Comparison of ENCODE assay signal across 22 cellular contexts in genomic region chr4:43766648-43767047, GRCh38.
DNase-seq lines count a peak whose midpoint lies in the region; ATAC-seq and TF ChIP-seq lines count a peak whose summit lies in the region.
"Had no signal": no experiment of that assay in that cellular context is flagged by ENCODE, and none has a peak within 500 bp of the region (broad histone marks: within the 10 kb centered on the region; RNA-seq: fewer than 3 reads in every experiment).

No MANE protein-coding gene starts in this region.

- H3K4me1 ChIP-seq in colonic mucosa = no peaks in the 10 kb centered on the region
- H3K4me1 ChIP-seq: left ventricle myocardium inferior, upper lobe of right lung had no signal

- no peak overlapping the region for H3K4me3 ChIP-seq in colonic mucosa
- H3K4me3 ChIP-seq: left ventricle myocardium inferior, upper lobe of right lung had no signal

- no peaks in the 10 kb centered on the region for H3K4me1 Mint-ChIP-seq in stimulated activated naive CD8-positive, alpha-beta T cell treated with anti-CD3 and anti-CD28 coated beads, Interleukin-15, amount 100 ng/mL, for 72 hours

- no peaks in the 10 kb centered on the region for H3K36me3 ChIP-seq in colonic mucosa
- H3K36me3 ChIP-seq: left ventricle myocardium inferior, upper lobe of right lung had no signal

- ATAC-seq in GM18520 (IDR thresholded peaks at IDR 0.05; ENCODE audit: unreplicated experiment) = peak; percentile 33
- ATAC-seq in GM21723 (IDR thresholded peaks at IDR 0.05; ENCODE audit: unreplicated experiment) = peak; percentile 69
- peak; percentile 25 for ATAC-seq in HG03442 (IDR thresholded peaks at IDR 0.05; ENCODE audit: unreplicated experiment)
- ATAC-seq in HG03342 (IDR thresholded peaks at IDR 0.05; ENCODE audit: unreplicated experiment) = no peak
- no peak for ATAC-seq in stimulated activated naive CD8-positive, alpha-beta T cell treated with anti-CD3 and anti-CD28 coated beads, Interleukin-15, amount 100 ng/mL, for 72 hours
- ATAC-seq: activated T-cell treated with anti-CD3 and anti-CD28 coated beads, Interleukin-2, amount 50 U/mL, for 72 hours; SK-N-SH treated with all-trans-retinoic acid at 6 μM for 48 hours; upper lobe of right lung had no signal

- H3K27me3 ChIP-seq in colonic mucosa = no peaks in the 10 kb centered on the region
- H3K27me3 ChIP-seq: upper lobe of right lung had no signal

- H3K9me3 ChIP-seq in colonic mucosa = no peaks in the 10 kb centered on the region
- H3K9me3 ChIP-seq: left ventricle myocardium inferior, upper lobe of right lung had no signal

- no peak overlapping the region for H3K27ac Mint-ChIP-seq in stimulated activated naive CD8-positive, alpha-beta T cell treated with anti-CD3 and anti-CD28 coated beads, Interleukin-15, amount 100 ng/mL, for 72 hours
- H3K27ac Mint-ChIP-seq: activated naive CD8-positive, alpha-beta T cell; activated T-cell treated with anti-CD3 and anti-CD28 coated beads, Interleukin-2, amount 50 U/mL, for 72 hours had no signal

- DNase-seq in colonic mucosa (no peak), NCI-H2029 treated with DMSO at 0.1 percent for 48 hours (lab: John Stamatoyannopoulos, UW) (no peak)
- DNase-seq in stimulated activated naive CD8-positive, alpha-beta T cell treated with anti-CD3 and anti-CD28 coated beads, Interleukin-15, amount 100 ng/mL, for 72 hours = no peak
- DNase-seq: activated CD4-positive, CD25-positive, alpha-beta regulatory T cell treated with anti-CD3 and anti-CD28 coated beads, Interleukin-2, amount 50 U/mL, for 72 hours; activated CD8-positive, alpha-beta memory T cell treated with anti-CD3 and anti-CD28 coated beads for 24 hours; activated T-cell treated with anti-CD3 and anti-CD28 coated beads, Interleukin-2, amount 50 U/mL, for 72 hours; GDM1; head of caudate nucleus; KG1; left ventricle myocardium inferior; NCI-H1092; NCI-H524; stimulated activated CD4-positive, alpha-beta T cell treated with anti-CD3 and anti-CD28 coated beads, Interleukin-4, amount 100 ng/mL, for 4 hours; T1000; upper lobe of right lung had no signal

- TF ChIP-seq CTCF in colonic mucosa (IDR thresholded peaks at IDR 0.05) = no peak

- no peak overlapping the region for H3K4me3 Mint-ChIP-seq in stimulated activated naive CD8-positive, alpha-beta T cell treated with anti-CD3 and anti-CD28 coated beads, Interleukin-15, amount 100 ng/mL, for 72 hours
- H3K4me3 Mint-ChIP-seq: activated naive CD8-positive, alpha-beta T cell; activated T-cell treated with anti-CD3 and anti-CD28 coated beads, Interleukin-2, amount 50 U/mL, for 72 hours had no signal

- H3K9me3 Mint-ChIP-seq in stimulated activated naive CD8-positive, alpha-beta T cell treated with anti-CD3 and anti-CD28 coated beads, Interleukin-15, amount 100 ng/mL, for 72 hours = peaks cover 6 to 8% of the 10 kb centered on the region in 2 donors

- intact Hi-C loops in colonic mucosa (cut with DNase I) = no loop called here

- no peaks in the 10 kb centered on the region for H3K27me3 Mint-ChIP-seq in stimulated activated naive CD8-positive, alpha-beta T cell treated with anti-CD3 and anti-CD28 coated beads, Interleukin-15, amount 100 ng/mL, for 72 hours
- H3K27me3 Mint-ChIP-seq: activated naive CD8-positive, alpha-beta T cell had no signal

- H3K9ac ChIP-seq in colonic mucosa (ENCODE audit: low read depth in 2 of 2, low read length in 2 of 2) = no peak overlapping the region

- H3K27ac ChIP-seq in colonic mucosa = no peak overlapping the region
- H3K27ac ChIP-seq: left ventricle myocardium inferior, RWPE1, upper lobe of right lung had no signal

Comparison
In these comparisons a context has a peak if more than half of its experiments do, and no peak if none do; other contexts are left out.
1. ATAC-seq: peak in GM18520 (single experiment), GM21723 (single experiment) and HG03442 (single experiment); none in HG03342 (single experiment) and stimulated activated naive CD8-positive, alpha-beta T cell treated with anti-CD3 and anti-CD28 coated beads, Interleukin-15, amount 100 ng/mL, for 72 hours (single experiment).